8 cellular contexts compared by ENCODE assay signal in the genomic region with DNA sequence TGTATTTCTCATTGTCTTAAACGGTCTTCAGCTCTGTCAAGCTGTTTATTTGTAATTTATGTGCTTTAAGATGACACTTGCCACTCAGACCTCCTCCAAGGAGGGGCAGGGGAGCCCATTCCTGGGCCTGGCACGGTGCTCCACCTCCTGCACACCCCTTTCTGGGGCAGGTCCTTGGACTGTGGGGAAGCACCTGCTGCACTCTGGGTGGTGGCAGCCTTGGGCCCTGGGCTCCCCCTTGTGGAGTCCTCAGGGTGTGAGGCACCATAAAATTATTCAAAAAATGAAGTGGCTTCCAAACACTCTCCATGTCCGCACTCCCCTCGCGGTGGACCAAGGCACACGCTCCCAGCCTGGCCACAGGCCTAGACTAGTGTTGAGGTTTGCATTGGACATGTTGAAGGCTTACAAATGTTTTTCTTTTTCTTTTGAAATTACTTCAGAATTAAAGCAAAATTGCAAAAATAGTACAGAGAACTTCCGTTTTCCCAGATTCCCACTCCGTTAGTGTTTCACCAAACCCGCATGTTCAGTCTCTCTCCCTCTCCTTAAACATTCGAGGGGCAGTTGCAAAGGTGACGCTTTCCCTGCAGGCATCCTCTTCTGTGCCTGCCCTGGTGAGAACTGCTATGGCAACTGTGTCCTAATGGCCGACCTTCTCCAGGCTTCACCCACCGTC. TPM values are rescaled to one million over a fixed set of nuclear protein-coding genes. Genes with fewer than 3 reads are reported as not detected.
A peak's percentile ranks its signal among the peaks of the same experiment; 100 is the strongest.
DNase-seq lines count a peak whose midpoint lies in the region; ATAC-seq, FAIRE-seq and TF ChIP-seq lines count a peak whose summit lies in the region.

No MANE protein-coding gene starts in this region.

- no peaks in the 10 kb centered on the region for H3K36me3 ChIP-seq in lower lobe of right lung

- FAIRE-seq in GM12891 (lab: Jason Lieb, UNC): peak; percentile 63

- intact Hi-C loops in lower lobe of right lung (cut with DNase I): no loop called here

- H3K27ac Mint-ChIP-seq in central memory CD8-positive, alpha-beta T cell (ENCODE audit: low read depth): peak overlapping the region; percentile 52

- no peaks in the 10 kb centered on the region for H3K9me3 Mint-ChIP-seq in central memory CD8-positive, alpha-beta T cell

- 0 out of 2 replicates have a peak, but pooled peaks have one; percentile 33 for TF ChIP-seq POLR2A in GM12891 (IDR thresholded peaks at IDR 0.05; ENCODE audit: low read depth, low read length)

- ATAC-seq in HG02798 (IDR thresholded peaks at IDR 0.05; ENCODE audit: poor library complexity, unreplicated experiment): peak; percentile 83
- ATAC-seq in central memory CD8-positive, alpha-beta T cell (replicated peaks; ENCODE audit: extremely low read depth, poor library complexity, severe bottlenecking): peak; percentile 91
- peak; percentile 91 to 94 for ATAC-seq in lower lobe of right lung
- ATAC-seq in HG02852 (IDR thresholded peaks at IDR 0.05; ENCODE audit: unreplicated experiment): no peak

- peak; percentile 82 for TF ChIP-seq CTCF in lower lobe of right lung (IDR thresholded peaks at IDR 0.05)

- peaks cover 55% of the 10 kb centered on the region for H3K4me1 ChIP-seq in lower lobe of right lung

- no peak overlapping the region for H3K4me3 ChIP-seq in lower lobe of right lung

- no peak overlapping the region for H3K4me3 Mint-ChIP-seq in central memory CD8-positive, alpha-beta T cell

- H3K27me3 Mint-ChIP-seq in central memory CD8-positive, alpha-beta T cell: no peaks in the 10 kb centered on the region

- no peaks in the 10 kb centered on the region for H3K36me3 Mint-ChIP-seq in central memory CD8-positive, alpha-beta T cell (ENCODE audit: insufficient read depth)

- peak; percentile 87 for DNase-seq in GM12891 (ENCODE audit: insufficient read length, low spot score)
- peak; percentile 33 for DNase-seq in NCI-H2171 (lab: John Stamatoyannopoulos, UW)
- peak; percentile 61 to 72 for DNase-seq in activated CD4-positive, alpha-beta T cell treated with anti-CD3 and anti-CD28 coated beads for 24 hours (ENCODE audit: low read depth in 2 of 2)
- peak; percentile 48 to 59 for DNase-seq in central memory CD8-positive, alpha-beta T cell (ENCODE audit: low spot score in 2 of 2)
- peak; percentile 89 for DNase-seq in lower lobe of right lung
- peak; percentile 49 to 58 for DNase-seq in stimulated activated CD8-positive, alpha-beta memory T cell treated with anti-CD3 and anti-CD28 coated beads, Interleukin-2, amount 100 ng/mL, for 1 hour (ENCODE audit: low read depth in 2 of 2)

- peaks cover 36% of the 10 kb centered on the region for H3K4me1 Mint-ChIP-seq in central memory CD8-positive, alpha-beta T cell

- peak overlapping the region; percentile 18 for H3K27ac ChIP-seq in lower lobe of right lung

- H3K27me3 ChIP-seq in lower lobe of right lung (ENCODE audit: low read depth): no peaks in the 10 kb centered on the region

- H3K9me3 ChIP-seq in lower lobe of right lung: no peaks in the 10 kb centered on the region

TF ChIP-seq in GM12891, 5 proteins besides CTCF, POLR2A, EP300 and RAD21:
- TF ChIP-seq SPI1 (IDR thresholded peaks at IDR 0.05; ENCODE audit: low read depth, low read length) (no peak), PAX5 (IDR thresholded peaks at IDR 0.05; ENCODE audit: insufficient read depth, low read length, severe bottlenecking) (no peak), POLR2AphosphoS5 (IDR thresholded peaks at IDR 0.05; ENCODE audit: low read depth, low read length) (peak; percentile 44; the same call in 1 of the 2 replicates), TAF1 (IDR thresholded peaks at IDR 0.05; ENCODE audit: low read depth, low read length) (no peak), POU2F2 (IDR thresholded peaks at IDR 0.05; ENCODE audit: low read depth, low read length) (peak; percentile 69; the same call in 1 of the 2 replicates)

RNA-seq across cellular contexts. Expression of a gene that starts 32.4 kb away (rescaled TPM):
- 19.6 TPM for polyA plus RNA-seq in GM12891 (2012; ENCODE audit: low read depth, missing spikeins)
- total RNA-seq in lower lobe of right lung: 60.1 TPM

Comparison
In these comparisons a context has a peak if more than half of its experiments do, and no peak if none do; other contexts are left out.
1. DNase-seq: peak in every context shown above with its lines; median percentile 89 in lower lobe of right lung; 87 in GM12891; 66 in activated CD4-positive, alpha-beta T cell treated with anti-CD3 and anti-CD28 coated beads for 24 hours; 54 in central memory CD8-positive, alpha-beta T cell; 54 in stimulated activated CD8-positive, alpha-beta memory T cell treated with anti-CD3 and anti-CD28 coated beads, Interleukin-2, amount 100 ng/mL, for 1 hour; 33 in NCI-H2171.